9 cellular contexts compared by ENCODE assay signal in the genomic region with DNA sequence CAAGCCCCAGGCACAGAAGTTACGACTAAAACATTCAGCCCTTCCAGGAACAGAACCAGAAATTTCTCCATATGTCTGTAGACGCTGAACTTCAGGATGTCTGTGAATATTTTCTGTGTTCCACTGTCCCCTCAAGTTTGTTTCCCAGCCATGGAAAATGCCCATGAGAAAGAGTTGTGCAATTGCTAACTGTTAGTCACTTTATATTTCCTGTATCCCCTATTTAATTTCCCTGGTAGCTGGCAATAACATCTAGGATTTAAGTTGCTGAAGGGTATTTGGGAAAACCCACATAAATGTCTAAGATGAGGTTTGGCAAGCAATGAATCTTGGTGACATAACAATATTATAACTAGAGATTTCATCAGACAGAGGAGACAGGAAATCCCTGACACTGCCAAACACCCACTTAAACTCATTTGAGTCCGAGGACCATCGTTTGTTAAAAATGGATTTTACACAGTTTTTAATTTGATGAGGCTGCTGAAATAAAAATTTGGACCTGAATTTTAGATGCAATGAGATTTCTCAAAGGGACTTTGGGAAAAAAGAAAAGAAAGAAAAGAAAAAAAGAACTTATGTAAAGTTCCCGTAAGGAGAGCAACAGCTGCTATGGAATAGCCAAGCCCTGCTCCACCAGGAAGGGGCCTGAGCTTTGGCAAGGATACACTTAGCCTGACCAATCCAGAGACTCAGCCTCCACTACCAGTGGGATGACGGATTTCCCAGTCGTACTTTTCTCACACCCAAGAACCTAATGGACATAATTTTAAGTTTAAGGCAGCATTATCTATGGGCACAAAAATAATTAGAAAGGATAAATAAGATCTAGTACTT. TPM values are rescaled to one million over a fixed set of nuclear protein-coding genes. Genes with fewer than 3 reads are reported as not detected.
DNase-seq lines count a peak whose midpoint lies in the region; ATAC-seq and TF ChIP-seq lines count a peak whose summit lies in the region.
"Had no signal": no experiment of that assay in that cellular context is flagged by ENCODE, and none has a peak within 500 bp of the region (broad histone marks: within the 10 kb centered on the region; RNA-seq: fewer than 3 reads in every experiment).

No MANE protein-coding gene starts in this region.

- intact Hi-C loops in body of pancreas (cut with DNase I): no loop called here

- H2AFZ ChIP-seq in parathyroid adenoma: peak overlapping the region; percentile 19

- H3K27ac ChIP-seq in epithelial cell of prostate (peak overlapping the region; percentile 98), parathyroid adenoma (peak overlapping the region; percentile 26), body of pancreas (peak overlapping the region in 1 of 4 donors; percentile 2)

- H3K36me3 ChIP-seq in parathyroid adenoma (ENCODE audit: control insufficient read depth, insufficient read depth, low read length) (no peaks in the 10 kb centered on the region), body of pancreas (replicated peaks in 1 of 2; ENCODE audit: insufficient read depth in 1 of 2, low read depth in 2 of 2) (no peaks in the 10 kb centered on the region)

- H3K9me3 ChIP-seq in parathyroid adenoma (ENCODE audit: control insufficient read depth, low read length) (no peaks in the 10 kb centered on the region), body of pancreas (no peaks in the 10 kb centered on the region)

- H3K4me1 ChIP-seq in parathyroid adenoma (no peaks in the 10 kb centered on the region), body of pancreas (no peaks in the 10 kb centered on the region)

- WGBS in body of pancreas, 2 donors: 71% methylated on average over 7 of the region's 7 CpGs

- H3K27me3 ChIP-seq in parathyroid adenoma (ENCODE audit: control insufficient read depth, insufficient read depth, low read length) (no peaks in the 10 kb centered on the region), body of pancreas (no peaks in the 10 kb centered on the region)

- H3K79me2 ChIP-seq in parathyroid adenoma: no peaks in the 10 kb centered on the region

- DNase-seq in COLO829 (ENCODE audit: low spot score) (peak; percentile 38), OCI-M1 (lab: John Stamatoyannopoulos, UW) (peak; percentile 17), epithelial cell of prostate (ENCODE audit: low read depth, low spot score) (no peak), HuH-7.5 (ENCODE audit: low spot score) (no peak), body of pancreas (no peak)
- DNase-seq in activated CD4-positive, CD25-positive, alpha-beta regulatory T cell (lab: John Stamatoyannopoulos, UW): no peak
- DNase-seq: NCI-H187 had no signal

- ATAC-seq in GM18498 (IDR thresholded peaks at IDR 0.05; ENCODE audit: unreplicated experiment): no peak
- no peak for ATAC-seq in body of pancreas

- H3K9ac ChIP-seq in parathyroid adenoma: no peak overlapping the region

- no peak overlapping the region for H3K4me2 ChIP-seq in parathyroid adenoma (ENCODE audit: low read length)

- TF ChIP-seq POLR2A in body of pancreas (IDR thresholded peaks at IDR 0.05): no peak

- H3K4me3 ChIP-seq in parathyroid adenoma (ENCODE audit: low read depth, low read length) (no peak overlapping the region), body of pancreas (no peak overlapping the region)

- TF ChIP-seq CTCF in parathyroid adenoma (IDR thresholded peaks at IDR 0.05) (no peak), body of pancreas (IDR thresholded peaks at IDR 0.05) (no peak)

RNA-seq across cellular contexts. Expression of a gene that starts 21.8 kb away (rescaled TPM):
- total RNA-seq in body of pancreas: 100 to 1,000 TPM; 127 to 273 TPM

Comparison
In these comparisons a context has a peak if more than half of its experiments do, and no peak if none do; other contexts are left out.
1. DNase-seq: peak in COLO829 (single experiment) and OCI-M1 (single experiment); none in epithelial cell of prostate (single experiment), activated CD4-positive, CD25-positive, alpha-beta regulatory T cell (0 of 4), HuH-7.5 (single experiment) and body of pancreas (0 of 4).